In the genomic region with DNA sequence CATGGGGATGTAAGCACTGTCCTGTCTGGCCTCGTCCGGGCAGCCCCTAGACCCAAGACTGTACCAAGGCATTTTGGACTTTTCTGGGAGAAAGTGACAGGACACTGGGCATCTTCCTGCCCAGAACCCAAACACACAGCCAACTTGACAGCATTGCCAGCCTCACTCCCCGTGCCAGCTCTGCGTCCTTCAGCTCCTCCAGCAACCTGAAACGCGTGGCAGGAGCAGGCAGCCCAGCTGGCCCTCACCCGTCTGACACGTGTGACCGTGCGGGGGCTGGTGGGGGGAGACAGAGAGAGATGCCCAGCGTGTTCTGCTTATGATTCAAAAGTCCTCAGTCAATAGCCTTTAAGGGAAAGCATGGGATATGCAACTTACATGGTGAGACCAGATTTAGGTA, we compare ENCODE assay signal across 1 cellular context.
TF ChIP-seq lines count a peak whose summit lies in the region.

No MANE protein-coding gene starts in this region.

TF ChIP-seq in HepG2, 621 proteins besides CTCF, POLR2A, EP300 and RAD21:
- TF ChIP-seq, protein P1, sequence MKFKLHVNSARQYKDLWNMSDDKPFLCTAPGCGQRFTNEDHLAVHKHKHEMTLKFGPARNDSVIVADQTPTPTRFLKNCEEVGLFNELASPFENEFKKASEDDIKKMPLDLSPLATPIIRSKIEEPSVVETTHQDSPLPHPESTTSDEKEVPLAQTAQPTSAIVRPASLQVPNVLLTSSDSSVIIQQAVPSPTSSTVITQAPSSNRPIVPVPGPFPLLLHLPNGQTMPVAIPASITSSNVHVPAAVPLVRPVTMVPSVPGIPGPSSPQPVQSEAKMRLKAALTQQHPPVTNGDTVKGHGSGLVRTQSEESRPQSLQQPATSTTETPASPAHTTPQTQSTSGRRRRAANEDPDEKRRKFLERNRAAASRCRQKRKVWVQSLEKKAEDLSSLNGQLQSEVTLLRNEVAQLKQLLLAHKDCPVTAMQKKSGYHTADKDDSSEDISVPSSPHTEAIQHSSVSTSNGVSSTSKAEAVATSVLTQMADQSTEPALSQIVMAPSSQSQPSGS (CRISPR knock-in tag; IDR thresholded peaks at IDR 0.05), result no peak
- TF ChIP-seq, protein P2, sequence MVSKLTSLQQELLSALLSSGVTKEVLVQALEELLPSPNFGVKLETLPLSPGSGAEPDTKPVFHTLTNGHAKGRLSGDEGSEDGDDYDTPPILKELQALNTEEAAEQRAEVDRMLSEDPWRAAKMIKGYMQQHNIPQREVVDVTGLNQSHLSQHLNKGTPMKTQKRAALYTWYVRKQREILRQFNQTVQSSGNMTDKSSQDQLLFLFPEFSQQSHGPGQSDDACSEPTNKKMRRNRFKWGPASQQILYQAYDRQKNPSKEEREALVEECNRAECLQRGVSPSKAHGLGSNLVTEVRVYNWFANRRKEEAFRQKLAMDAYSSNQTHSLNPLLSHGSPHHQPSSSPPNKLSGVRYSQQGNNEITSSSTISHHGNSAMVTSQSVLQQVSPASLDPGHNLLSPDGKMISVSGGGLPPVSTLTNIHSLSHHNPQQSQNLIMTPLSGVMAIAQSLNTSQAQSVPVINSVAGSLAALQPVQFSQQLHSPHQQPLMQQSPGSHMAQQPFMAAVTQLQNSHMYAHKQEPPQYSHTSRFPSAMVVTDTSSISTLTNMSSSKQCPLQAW (CRISPR knock-in tag; IDR thresholded peaks at IDR 0.05), result no peak
- TF ChIP-seq, protein P3, sequence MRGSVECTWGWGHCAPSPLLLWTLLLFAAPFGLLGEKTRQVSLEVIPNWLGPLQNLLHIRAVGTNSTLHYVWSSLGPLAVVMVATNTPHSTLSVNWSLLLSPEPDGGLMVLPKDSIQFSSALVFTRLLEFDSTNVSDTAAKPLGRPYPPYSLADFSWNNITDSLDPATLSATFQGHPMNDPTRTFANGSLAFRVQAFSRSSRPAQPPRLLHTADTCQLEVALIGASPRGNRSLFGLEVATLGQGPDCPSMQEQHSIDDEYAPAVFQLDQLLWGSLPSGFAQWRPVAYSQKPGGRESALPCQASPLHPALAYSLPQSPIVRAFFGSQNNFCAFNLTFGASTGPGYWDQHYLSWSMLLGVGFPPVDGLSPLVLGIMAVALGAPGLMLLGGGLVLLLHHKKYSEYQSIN (CRISPR knock-in tag; IDR thresholded peaks at IDR 0.05; ENCODE audit: borderline replicate concordance), result no peak
- no peak for TF ChIP-seq SMYD3 (CRISPR knock-in tag; IDR thresholded peaks at IDR 0.05)
- TF ChIP-seq, protein P4, sequence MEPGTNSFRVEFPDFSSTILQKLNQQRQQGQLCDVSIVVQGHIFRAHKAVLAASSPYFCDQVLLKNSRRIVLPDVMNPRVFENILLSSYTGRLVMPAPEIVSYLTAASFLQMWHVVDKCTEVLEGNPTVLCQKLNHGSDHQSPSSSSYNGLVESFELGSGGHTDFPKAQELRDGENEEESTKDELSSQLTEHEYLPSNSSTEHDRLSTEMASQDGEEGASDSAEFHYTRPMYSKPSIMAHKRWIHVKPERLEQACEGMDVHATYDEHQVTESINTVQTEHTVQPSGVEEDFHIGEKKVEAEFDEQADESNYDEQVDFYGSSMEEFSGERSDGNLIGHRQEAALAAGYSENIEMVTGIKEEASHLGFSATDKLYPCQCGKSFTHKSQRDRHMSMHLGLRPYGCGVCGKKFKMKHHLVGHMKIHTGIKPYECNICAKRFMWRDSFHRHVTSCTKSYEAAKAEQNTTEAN (CRISPR knock-in tag; conservative IDR thresholded peaks at IDR 0.05), result no peak
- TF ChIP-seq ZNF713 (CRISPR knock-in tag; IDR thresholded peaks at IDR 0.05), result no peak
- TF ChIP-seq ZNF33B (CRISPR knock-in tag; IDR thresholded peaks at IDR 0.05), result no peak
- no peak for TF ChIP-seq HMG20B (CRISPR knock-in tag; conservative IDR thresholded peaks at IDR 0.05)
- TF ChIP-seq NCOA1 (CRISPR knock-in tag; IDR thresholded peaks at IDR 0.05), result no peak
- no peak for TF ChIP-seq ATF1 (CRISPR knock-in tag; IDR thresholded peaks at IDR 0.05)
TF ChIP-seq in HepG2: peak in this region for 0.
